23 cellular contexts compared by ENCODE assay signal in genomic region chr10:97273700-97274099, GRCh38.
"Had no signal": no experiment of that assay in that cellular context is flagged by ENCODE, and none has a peak within 500 bp of the region (broad histone marks: within the 10 kb centered on the region; RNA-seq: fewer than 3 reads in every experiment).

No MANE protein-coding gene starts in this region.

- H3K9me3 ChIP-seq: colonic mucosa, esophagus squamous epithelium, gastrocnemius medialis, heart right ventricle, left lung, lower lobe of right lung, mucosa of descending colon had no signal

- H3K27me3 ChIP-seq: colonic mucosa, esophagus squamous epithelium, gastrocnemius medialis, heart right ventricle, left lung had no signal

- H3K4me1 ChIP-seq: colonic mucosa had no signal

- DNase-seq: colonic mucosa; cortex of kidney; effector CD8-positive, alpha-beta T cell; effector memory CD8-positive, alpha-beta T cell; endodermal cell; erythroblast; esophagus squamous epithelium; foreskin fibroblast; foreskin melanocyte; gastrocnemius medialis; glutamatergic neuron; head of caudate nucleus; heart right ventricle; hippocampal formation; left cardiac atrium; left lung; left ventricle myocardium superior; lower lobe of right lung; mesenchymal stem cell; mucosa of descending colon; naive B cell had no signal

- ATAC-seq: effector memory CD8-positive, alpha-beta T cell; esophagus mucosa; gastrocnemius medialis; heart right ventricle; left cardiac atrium; left lung; left ventricle myocardium superior; lower lobe of right lung; mucosa of descending colon had no signal

- H3K27ac ChIP-seq: colonic mucosa, epithelial cell of prostate, esophagus squamous epithelium, gastrocnemius medialis, heart right ventricle, left lung, lower lobe of right lung had no signal

- H3K36me3 ChIP-seq: colonic mucosa, esophagus squamous epithelium, gastrocnemius medialis, heart right ventricle, left lung, lower lobe of right lung had no signal

- H3K4me3 ChIP-seq: colonic mucosa, esophagus squamous epithelium, gastrocnemius medialis, heart right ventricle, left lung, lower lobe of right lung, mucosa of descending colon had no signal
